Comparison of ENCODE assay signal across 9 cellular contexts in the genomic region with DNA sequence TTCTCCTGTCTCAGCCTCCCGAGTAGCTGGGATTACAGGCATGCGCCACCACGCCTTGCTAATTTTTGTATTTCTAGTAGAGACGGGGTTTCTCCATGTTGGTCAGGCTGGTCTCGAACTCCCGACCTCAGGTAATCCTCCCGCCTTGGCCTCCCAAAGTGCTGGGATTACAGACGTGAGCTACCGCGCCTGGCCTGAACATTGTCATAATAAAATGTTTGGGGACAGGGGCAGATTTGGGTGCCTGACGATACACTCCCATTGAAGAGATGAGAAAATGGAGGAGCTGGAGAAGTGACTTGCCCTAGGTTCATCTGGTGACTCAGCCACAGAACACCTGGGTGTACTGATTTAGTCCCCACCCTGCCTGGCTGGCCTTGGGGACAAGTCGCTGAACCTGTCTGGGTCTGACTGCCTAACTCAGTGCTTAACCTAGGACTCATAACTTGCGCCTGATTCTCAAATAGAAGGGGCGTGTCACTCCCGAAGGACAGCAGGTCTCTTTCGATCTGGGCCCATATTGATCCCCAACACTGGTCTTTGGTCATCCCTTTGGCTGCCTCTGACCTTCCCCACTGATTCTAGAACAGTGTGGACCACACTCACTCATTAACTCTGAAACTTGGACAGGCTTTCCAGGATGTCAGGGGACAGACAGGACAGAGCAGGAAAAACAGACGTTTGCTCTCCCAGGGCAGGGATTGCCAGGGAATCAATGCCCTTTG. TPM values are rescaled to one million over a fixed set of nuclear protein-coding genes. Genes with fewer than 3 reads are reported as not detected.
A peak's percentile ranks its signal among the peaks of the same experiment; 100 is the strongest.
DNase-seq lines count a peak whose midpoint lies in the region; ATAC-seq and TF ChIP-seq lines count a peak whose summit lies in the region.
"Had no signal": no experiment of that assay in that cellular context is flagged by ENCODE, and none has a peak within 500 bp of the region (broad histone marks: within the 10 kb centered on the region; RNA-seq: fewer than 3 reads in every experiment).

No MANE protein-coding gene starts in this region.

- peaks cover 26% of the 10 kb centered on the region for H3K4me1 ChIP-seq in lower lobe of right lung

- ATAC-seq in lower lobe of right lung (no peak), HG02678 (IDR thresholded peaks at IDR 0.05; ENCODE audit: unreplicated experiment) (no peak)

- no peaks in the 10 kb centered on the region for H3K27me3 Mint-ChIP-seq in activated naive CD4-positive, alpha-beta T cell treated with anti-CD3 and anti-CD28 coated beads, Interleukin-2, amount 50 U/mL, for 24 hours
- peaks cover 6% of the 10 kb centered on the region for H3K27me3 Mint-ChIP-seq in type B pancreatic cell

- H3K4me3 ChIP-seq in astrocyte of the cerebellum (ENCODE audit: low read depth, low read length), result peak overlapping the region; percentile 62
- H3K4me3 ChIP-seq in lower lobe of right lung, result peak overlapping the region; percentile 63

- TF ChIP-seq CTCF in astrocyte of the cerebellum (IDR thresholded peaks at IDR 0.05; ENCODE audit: low read depth, low read length, missing control alignments) (no peak), lower lobe of right lung (IDR thresholded peaks at IDR 0.05) (no peak), type B pancreatic cell (conservative IDR thresholded peaks at IDR 0.05) (no peak)

- no peaks in the 10 kb centered on the region for H3K9me3 Mint-ChIP-seq in activated naive CD4-positive, alpha-beta T cell treated with anti-CD3 and anti-CD28 coated beads, Interleukin-2, amount 50 U/mL, for 24 hours
- no peaks in the 10 kb centered on the region for H3K9me3 Mint-ChIP-seq in type B pancreatic cell

- DNase-seq in activated naive CD4-positive, alpha-beta T cell treated with anti-CD3 and anti-CD28 coated beads, Interleukin-2, amount 50 U/mL, for 16 hours, result no peak
- no peak for DNase-seq in astrocyte of the cerebellum (ENCODE audit: low read depth)
- DNase-seq in lower lobe of right lung, result no peak
- no peak for DNase-seq in type B pancreatic cell (ENCODE audit: extremely low spot score, unreplicated experiment)
- no peak for DNase-seq in head of caudate nucleus
- no peak for DNase-seq in HK-2 (ENCODE audit: unreplicated experiment)
- DNase-seq: stimulated activated CD4-positive, alpha-beta T cell treated with anti-CD3 and anti-CD28 coated beads, Interleukin-4, amount 100 ng/mL, for 24 hours had no signal

- peaks cover 18% of the 10 kb centered on the region for H3K4me1 Mint-ChIP-seq in activated naive CD4-positive, alpha-beta T cell treated with anti-CD3 and anti-CD28 coated beads, Interleukin-2, amount 50 U/mL, for 24 hours
- peaks cover 17% of the 10 kb centered on the region for H3K4me1 Mint-ChIP-seq in type B pancreatic cell (ENCODE audit: unreplicated experiment)

- intact Hi-C loops in lower lobe of right lung (cut with DNase I) (no loop called here), head of caudate nucleus (cut with DNase I) (loop anchor here (5.0 kb wide), 1 partner anchor 96 kb away; no protein-coding TSS in a partner anchor)

- H3K36me3 Mint-ChIP-seq in activated naive CD4-positive, alpha-beta T cell treated with anti-CD3 and anti-CD28 coated beads, Interleukin-2, amount 50 U/mL, for 24 hours, result no peaks in the 10 kb centered on the region
- no peaks in the 10 kb centered on the region for H3K36me3 Mint-ChIP-seq in type B pancreatic cell

- peak overlapping the region; percentile 87 for H3K27ac ChIP-seq in lower lobe of right lung

- in situ Hi-C loops in astrocyte of the cerebellum (cut with HindIII; ENCODE audit: low sequenced_read_pairs), result no loop called here

- no peaks in the 10 kb centered on the region for H3K36me3 ChIP-seq in lower lobe of right lung

- H3K4me3 Mint-ChIP-seq in activated naive CD4-positive, alpha-beta T cell treated with anti-CD3 and anti-CD28 coated beads, Interleukin-2, amount 50 U/mL, for 24 hours, result peak overlapping the region; percentile 89
- peak overlapping the region; percentile 90 for H3K4me3 Mint-ChIP-seq in type B pancreatic cell

- no peaks in the 10 kb centered on the region for H3K9me3 ChIP-seq in lower lobe of right lung

- peak overlapping the region; percentile 88 for H3K27ac Mint-ChIP-seq in activated naive CD4-positive, alpha-beta T cell treated with anti-CD3 and anti-CD28 coated beads, Interleukin-2, amount 50 U/mL, for 24 hours
- peak overlapping the region; percentile 95 for H3K27ac Mint-ChIP-seq in type B pancreatic cell

- no peaks in the 10 kb centered on the region for H3K27me3 ChIP-seq in lower lobe of right lung (ENCODE audit: low read depth)

RNA-seq across cellular contexts. Expression of gene BICRA, which starts 7.6 kb away (rescaled TPM):
- 18.3 TPM for total RNA-seq in lower lobe of right lung
- 22.9 and 23.5 TPM in 2 replicates for total RNA-seq in type B pancreatic cell (ENCODE audit: low replicate concordance)

RNA-seq across cellular contexts. Expression of gene ZNF541, which starts 28.4 kb away (rescaled TPM):
- total RNA-seq in lower lobe of right lung, result 0.89 TPM
- total RNA-seq in type B pancreatic cell (ENCODE audit: low replicate concordance), result not detected in 2 replicates
